Comparison of ENCODE assay signal across 8 cellular contexts in the genomic region with DNA sequence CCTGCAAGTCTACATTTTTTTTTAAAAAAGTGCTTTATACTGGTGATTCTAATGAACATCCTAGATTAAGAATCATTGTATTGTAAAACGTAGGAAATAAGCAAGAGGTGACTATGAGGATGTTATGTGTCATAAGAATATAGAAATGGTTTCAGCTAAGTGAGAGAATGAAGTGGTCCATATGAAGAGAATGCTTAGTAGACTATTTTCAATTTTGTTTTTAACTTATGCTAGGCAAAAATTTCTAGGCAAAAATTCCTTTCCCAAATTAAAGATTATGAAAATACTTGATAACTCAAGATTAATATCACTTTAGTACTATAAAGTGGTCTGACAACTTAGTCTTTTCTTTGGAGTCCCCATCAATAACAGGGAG. TPM values are rescaled to one million over a fixed set of nuclear protein-coding genes. Genes with fewer than 3 reads are reported as not detected.
DNase-seq lines count a peak whose midpoint lies in the region; ATAC-seq, FAIRE-seq and TF ChIP-seq lines count a peak whose summit lies in the region.

No MANE protein-coding gene starts in this region.

- H3K4me1 ChIP-seq in SJSA1 (replicated peaks) (peaks cover 11% of the 10 kb centered on the region), esophagus muscularis mucosa (peaks cover 0 to 7% (median 0%) of the 10 kb centered on the region in 4 donors), prostate gland (replicated peaks) (no peaks in the 10 kb centered on the region)

- H3K4me3 ChIP-seq in GM08714 (ENCODE audit: low read length) (peak overlapping the region; percentile 61), SJSA1 (peak overlapping the region; percentile 69), esophagus muscularis mucosa (peak overlapping the region; percentile 69 to 80 (median 73)), prostate gland (peak overlapping the region; percentile 59 to 64)

- H3K27me3 ChIP-seq in SJSA1 (replicated peaks) (no peaks in the 10 kb centered on the region), esophagus muscularis mucosa (no peaks in the 10 kb centered on the region), prostate gland (replicated peaks; ENCODE audit: insufficient read depth) (no peaks in the 10 kb centered on the region)

- intact Hi-C loops in esophagus muscularis mucosa (cut with DNase I) (no loop called here), prostate gland (cut with DNase I) (loop anchor here (5.0 kb wide), 1 partner anchor 159 kb away; a partner anchor contains a TSS), sciatic nerve (cut with DNase I) (no loop called here)

- no peak for FAIRE-seq in GM12892 (lab: Jason Lieb, UNC)

- H3K27ac ChIP-seq in SJSA1: no peak overlapping the region; the same call in 1 of the 2 replicates
- peak overlapping the region; percentile 85 to 92 (median 88) for H3K27ac ChIP-seq in esophagus muscularis mucosa (replicated peaks in 1 of 4)
- H3K27ac ChIP-seq in prostate gland: peak overlapping the region; percentile 79 to 88

- ATAC-seq in sciatic nerve: no peak
- no peak for ATAC-seq in HG03097 (IDR thresholded peaks at IDR 0.05; ENCODE audit: low FRiP score, unreplicated experiment)
- no peak for ATAC-seq in GM18909 (IDR thresholded peaks at IDR 0.05; ENCODE audit: poor library complexity, unreplicated experiment)

- no peak for TF ChIP-seq EP300 in esophagus muscularis mucosa (IDR thresholded peaks at IDR 0.05)

- TF ChIP-seq POLR2A in esophagus muscularis mucosa (IDR thresholded peaks at IDR 0.05; ENCODE audit: low read depth) (no peak), prostate gland (IDR thresholded peaks at IDR 0.05) (no peak), GM12892 (IDR thresholded peaks at IDR 0.05; ENCODE audit: low read depth, low read length) (no peak)

- 34% methylated on average over 1 of the region's 1 CpG for WGBS in esophagus muscularis mucosa
- 12% methylated on average over 1 of the region's 1 CpG for WGBS in prostate gland

- no peak for TF ChIP-seq CTCF in esophagus muscularis mucosa (IDR thresholded peaks at IDR 0.05)
- no peak for TF ChIP-seq CTCF in prostate gland (IDR thresholded peaks at IDR 0.05)

- H3K36me3 ChIP-seq in SJSA1: no peaks in the 10 kb centered on the region
- no peaks in the 10 kb centered on the region for H3K36me3 ChIP-seq in esophagus muscularis mucosa
- no peaks in the 10 kb centered on the region for H3K36me3 ChIP-seq in prostate gland

- DNase-seq in SJSA1 (ENCODE audit: low read depth in 1 of 2, low spot score in 2 of 2) (no peak), esophagus muscularis mucosa (ENCODE audit: extremely low spot score) (no peak), prostate gland (ENCODE audit: low spot score) (no peak), GM12892 (ENCODE audit: insufficient read length) (no peak), sciatic nerve (ENCODE audit: low spot score) (no peak)

- no peaks in the 10 kb centered on the region for H3K9me3 ChIP-seq in SJSA1 (replicated peaks)
- H3K9me3 ChIP-seq in esophagus muscularis mucosa: no peaks in the 10 kb centered on the region
- no peaks in the 10 kb centered on the region for H3K9me3 ChIP-seq in prostate gland

RNA-seq across cellular contexts. Expression of a gene that starts 0.8 kb away (rescaled TPM):
- 60.0 and 63.7 TPM in 2 replicates for total RNA-seq in SJSA1 (2014; rRNA removed; shearing (Covaris generic))
- total RNA-seq in esophagus muscularis mucosa (10 to 100 TPM; 37.7 to 55.7 (median 49.9) TPM), prostate gland (10 to 100 TPM; 15.2 to 25.7 TPM), sciatic nerve (33.3 TPM)
- polyA plus RNA-seq in GM12892 (2012; ENCODE audit: missing spikeins): 14.0 TPM
